20 cellular contexts compared by ENCODE assay signal in genomic region chr2:240302041-240302440, GRCh38.
"Had no signal": no experiment of that assay in that cellular context is flagged by ENCODE, and none has a peak within 500 bp of the region (broad histone marks: within the 10 kb centered on the region; RNA-seq: fewer than 3 reads in every experiment).

No MANE protein-coding gene starts in this region.

- H3K27ac Mint-ChIP-seq: endodermal cell; naive thymus-derived CD4-positive, alpha-beta T cell; nephron progenitor cell had no signal

- H3K36me3 ChIP-seq: left ventricle myocardium inferior, right atrium auricular region, sigmoid colon, suprapubic skin, thyroid gland, upper lobe of left lung had no signal

- H3K4me1 ChIP-seq: foreskin keratinocyte, sigmoid colon, suprapubic skin, thyroid gland, upper lobe of left lung had no signal

- H3K4me3 ChIP-seq: coronary artery, hepatocyte, left ventricle myocardium inferior, right atrium auricular region, sigmoid colon, skin epidermis, suprapubic skin, thyroid gland, upper lobe of left lung had no signal

- H3K9me3 ChIP-seq: left ventricle myocardium inferior, right atrium auricular region, sigmoid colon, suprapubic skin, thyroid gland, upper lobe of left lung had no signal

- ATAC-seq: foreskin keratinocyte; left cardiac atrium; naive thymus-derived CD4-positive, alpha-beta T cell; stimulated activated naive CD8-positive, alpha-beta T cell treated with anti-CD3 and anti-CD28 coated beads, Interleukin-15, Interleukin-2, amounts not matched to agents 100 U/mL and 50 U/mL, for 24 hours had no signal

- H3K27me3 ChIP-seq: foreskin keratinocyte, hepatocyte, right atrium auricular region, sigmoid colon, thyroid gland, upper lobe of left lung had no signal

- H3K36me3 Mint-ChIP-seq: naive thymus-derived CD4-positive, alpha-beta T cell had no signal

- H3K4me3 Mint-ChIP-seq: endodermal cell; naive thymus-derived CD4-positive, alpha-beta T cell; nephron progenitor cell had no signal

- H3K9me3 Mint-ChIP-seq: endodermal cell, nephron progenitor cell had no signal

- H3K27ac ChIP-seq: coronary artery, foreskin keratinocyte, hepatocyte, left ventricle myocardium inferior, right atrium auricular region, sigmoid colon, skin epidermis, suprapubic skin, thyroid gland, upper lobe of left lung had no signal

- DNase-seq: effector CD4-positive, alpha-beta T cell; endodermal cell; erythroblast; foreskin keratinocyte; kidney; left cardiac atrium; left ventricle myocardium inferior; mesendoderm; naive thymus-derived CD4-positive, alpha-beta T cell; nephron progenitor cell; sigmoid colon; stimulated activated CD4-positive, alpha-beta T cell treated with anti-CD3 and anti-CD28 coated beads, Interleukin-2, amount 100 ng/mL, for 48 hours; stimulated activated naive CD8-positive, alpha-beta T cell treated with anti-CD3 and anti-CD28 coated beads, Interleukin-15, Interleukin-2, amounts not matched to agents 100 U/mL and 50 U/mL, for 24 hours; thyroid gland had no signal

- H3K4me1 Mint-ChIP-seq: endodermal cell had no signal
